In genomic region chr1:30417001-30417700, GRCh38 we compare ENCODE assay signal across 27 cellular contexts.
DNase-seq lines count a peak whose midpoint lies in the region; TF ChIP-seq lines count a peak whose summit lies in the region.
"Had no signal": no experiment of that assay in that cellular context is flagged by ENCODE, and none has a peak within 500 bp of the region (broad histone marks: within the 10 kb centered on the region; RNA-seq: fewer than 3 reads in every experiment).

No MANE protein-coding gene starts in this region.

- peaks cover 11% of the 10 kb centered on the region for H3K4me1 Mint-ChIP-seq in endodermal cell
- H3K4me1 Mint-ChIP-seq: nephron; stimulated activated naive B cell treated with anti-CD40 and anti-IgM and Interleukin-4, amounts not matched to agents 10 μg/mL and 1 μg/mL and 100 μg/mL, for 72 hours had no signal

- BruUV-seq in mammary epithelial cell (replicated peaks; lab: Mats Ljungman, UMichigan), result no TSS peak

- CTCF ChIA-PET in mammary epithelial cell (lab: Charles Lee; ENCODE audit: low non-redundant PET), result no interaction called here

- no peak overlapping the region for H3K14ac ChIP-seq in neuronal stem cell (ENCODE audit: low read length)

- H3K23ac ChIP-seq in neuronal stem cell (ENCODE audit: low read depth, low read length, poor library complexity), result no peak overlapping the region

- peak overlapping the region; percentile 49 for H3K18ac ChIP-seq in neuronal stem cell (ENCODE audit: low read length)

- TF ChIP-seq POLR2A in breast epithelium (IDR thresholded peaks at IDR 0.05), result no peak

- no peak overlapping the region for H3K4me2 ChIP-seq in mammary epithelial cell (ENCODE audit: insufficient read depth, low read depth, low read length)
- H3K4me2 ChIP-seq in neuronal stem cell (ENCODE audit: insufficient read depth, low read length, poor library complexity, severe bottlenecking), result no peak overlapping the region
- H3K4me2 ChIP-seq: BLaER1 had no signal

- no peak overlapping the region for H2BK120ac ChIP-seq in neuronal stem cell (ENCODE audit: low read depth, low read length)

- no peak overlapping the region for H3K9ac ChIP-seq in mammary epithelial cell (ENCODE audit: insufficient read depth, low read length)
- H3K9ac ChIP-seq in endodermal cell (ENCODE audit: extremely low read depth, low read length, poor library complexity, severe bottlenecking), result no peak overlapping the region
- H3K9ac ChIP-seq in neuronal stem cell (ENCODE audit: low read depth, low read length, poor library complexity), result no peak overlapping the region
- H3K9ac ChIP-seq: BLaER1, parathyroid adenoma had no signal

- H3K4me1 ChIP-seq in breast epithelium (no peaks in the 10 kb centered on the region), mammary epithelial cell (ENCODE audit: insufficient read depth, low read length) (peaks cover 14% of the 10 kb centered on the region), endodermal cell (ENCODE audit: control insufficient read depth, insufficient read depth, low read length) (peaks cover 12% of the 10 kb centered on the region), neuronal stem cell (ENCODE audit: control insufficient read depth in 2 of 2, insufficient read depth in 1 of 2, low read depth in 1 of 2, low read length in 2 of 2) (peaks cover 0 to 13% of the 10 kb centered on the region in 2 donors)
- H3K4me1 ChIP-seq: gastroesophageal sphincter, parathyroid adenoma, right lobe of liver, testis had no signal

- no peak overlapping the region for H3K4me3 Mint-ChIP-seq in endodermal cell
- H3K4me3 Mint-ChIP-seq: nephron; stimulated activated naive B cell treated with anti-CD40 and anti-IgM and Interleukin-4, amounts not matched to agents 10 μg/mL and 1 μg/mL and 100 μg/mL, for 72 hours had no signal

- 77% methylated on average over 8 of the region's 11 CpGs for WGBS in mammary epithelial cell (ENCODE audit: low coverage, missing lambda C conversion rate)
- 75 to 84% methylated on average over 4 to 11 of the region's 11 CpGs for WGBS in endodermal cell (ENCODE audit: insufficient coverage in 1 of 2, insufficient read length in 1 of 2), 2 experiments
- no CpG with 5 or more reads among the region's 11 CpGs for WGBS in neuronal stem cell (ENCODE audit: extremely low coverage in 2 of 2, insufficient read length in 2 of 2, insufficient replicate concordance in 1 of 2), 2 donors

- H4K91ac ChIP-seq in neuronal stem cell (ENCODE audit: low read depth, low read length, poor library complexity), result no peak overlapping the region

- no peak overlapping the region for H4K8ac ChIP-seq in neuronal stem cell (ENCODE audit: low read depth, low read length)

- no peak overlapping the region for H3K4ac ChIP-seq in neuronal stem cell (ENCODE audit: low read length)

- H3K9me3 Mint-ChIP-seq in endodermal cell, result no peaks in the 10 kb centered on the region
- H3K9me3 Mint-ChIP-seq: activated T-helper 2 cell treated with anti-CD3 and anti-CD28 coated beads, Interferon-gamma antibody, Interleukin-2, Interleukin-4, amounts not matched to agents 10 μg/mL and 5 μg/mL and 100 μg/mL, durations not matched to agents 14 hours and 24 hours and 36 hours; nephron; stimulated activated naive B cell treated with anti-CD40 and anti-IgM and Interleukin-4, amounts not matched to agents 10 μg/mL and 1 μg/mL and 100 μg/mL, for 72 hours had no signal

- H3K36me3 ChIP-seq in breast epithelium (no peaks in the 10 kb centered on the region), mammary epithelial cell (ENCODE audit: insufficient read depth, low read length) (no peaks in the 10 kb centered on the region), endodermal cell (ENCODE audit: control insufficient read depth, insufficient read depth, low read length) (no peaks in the 10 kb centered on the region), neuronal stem cell (replicated peaks in 1 of 2; ENCODE audit: control insufficient read depth in 2 of 2, insufficient read depth in 2 of 2, low read length in 2 of 2) (no peaks in the 10 kb centered on the region)
- H3K36me3 ChIP-seq: BLaER1, gastroesophageal sphincter, right lobe of liver had no signal

- H3K27me3 Mint-ChIP-seq in endodermal cell (ENCODE audit: insufficient read depth), result peaks cover 3% of the 10 kb centered on the region

- H3K27me3 ChIP-seq in breast epithelium (peaks cover 0 to 2% of the 10 kb centered on the region in 2 donors), mammary epithelial cell (ENCODE audit: insufficient read depth, low read length) (no peaks in the 10 kb centered on the region), endodermal cell (ENCODE audit: control insufficient read depth, insufficient read depth, low read length, poor library complexity, severe bottlenecking) (no peaks in the 10 kb centered on the region), neuronal stem cell (ENCODE audit: control insufficient read depth in 3 of 3, insufficient read depth in 3 of 3, low read depth in 1 of 3, low read length in 3 of 3) (no peaks in the 10 kb centered on the region)
- H3K27me3 ChIP-seq: BLaER1, right lobe of liver, testis had no signal

- H4K20me1 ChIP-seq in mammary epithelial cell (ENCODE audit: insufficient read depth, low read length), result no peaks in the 10 kb centered on the region
- H4K20me1 ChIP-seq: BLaER1 had no signal

- DNase-seq in breast epithelium (ENCODE audit: low spot score in 2 of 2) (peak; percentile 10 to 46), mammary epithelial cell (no peak), endodermal cell (peak; percentile 38), neuronal stem cell (ENCODE audit: low spot score) (no peak), NCI-H526 (lab: John Stamatoyannopoulos, UW) (no peak), inferior parietal cortex (ENCODE audit: extremely low spot score) (no peak)
- DNase-seq in activated naive CD4-positive, alpha-beta T cell treated with Interleukin-2 at 50 U/mL for 16 hours, result no peak
- DNase-seq: activated CD4-positive, alpha-beta T cell treated with anti-CD3 and anti-CD28 coated beads for 48 hours; caudate nucleus; DMS79; GDM1; hippocampal formation; left ventricle myocardium superior; NCI-H2029; NCI-H2227 treated with DMSO at 0.1 percent for 48 hours; SHP77 treated with DMSO at 0.1 percent for 48 hours; stimulated activated CD4-positive, alpha-beta T cell treated with anti-CD3 and anti-CD28 coated beads, Interleukin-4, amount 100 ng/mL, for 24 hours; stimulated activated naive B cell treated with anti-CD40 and anti-IgM and Interleukin-4, amounts not matched to agents 10 μg/mL and 1 μg/mL and 100 μg/mL, for 72 hours; testis had no signal

- H2AFZ ChIP-seq in mammary epithelial cell (ENCODE audit: low read depth, low read length) (no peak overlapping the region), neuronal stem cell (ENCODE audit: low read length) (no peak overlapping the region)
- H2AFZ ChIP-seq: parathyroid adenoma had no signal

- H3K79me2 ChIP-seq in mammary epithelial cell (ENCODE audit: insufficient read depth, low read length), result no peaks in the 10 kb centered on the region
- H3K79me2 ChIP-seq: parathyroid adenoma had no signal

- H3K27ac ChIP-seq in breast epithelium, result peak overlapping the region; percentile 33 to 48
- no peak overlapping the region for H3K27ac ChIP-seq in mammary epithelial cell (ENCODE audit: insufficient read depth, low read depth, low read length)
- H3K27ac ChIP-seq in endodermal cell (ENCODE audit: low read depth, low read length), result no peak overlapping the region
- H3K27ac ChIP-seq in neuronal stem cell (replicated peaks; ENCODE audit: low read length), result no peak overlapping the region
- H3K27ac ChIP-seq: BLaER1, gastroesophageal sphincter, parathyroid adenoma, right lobe of liver, testis, VCaP had no signal

- H3K9me3 ChIP-seq in breast epithelium (no peaks in the 10 kb centered on the region), mammary epithelial cell (replicated peaks; ENCODE audit: insufficient read depth, low read length) (no peaks in the 10 kb centered on the region), endodermal cell (ENCODE audit: control insufficient read depth, low read length) (no peaks in the 10 kb centered on the region), neuronal stem cell (replicated peaks in 1 of 2; ENCODE audit: control insufficient read depth in 2 of 2, insufficient read depth in 1 of 2, low read depth in 1 of 2, low read length in 2 of 2) (no peaks in the 10 kb centered on the region)
- H3K9me3 ChIP-seq: BLaER1, gastroesophageal sphincter, right lobe of liver, testis had no signal

- in situ Hi-C loops in mammary epithelial cell (cut with MboI; ENCODE audit: low sequenced_read_pairs in 2 of 2), result no loop called here

- TF ChIP-seq CTCF in breast epithelium (IDR thresholded peaks at IDR 0.05) (no peak), mammary epithelial cell (conservative IDR thresholded peaks at IDR 0.05 in 1 of 2, IDR thresholded peaks at IDR 0.05 in 1 of 2; ENCODE audit: extremely low read depth in 1 of 2, insufficient read depth in 1 of 2, low read depth in 1 of 2, low read length in 2 of 2) (no peak), endodermal cell (conservative IDR thresholded peaks at IDR 0.05) (no peak)

- no peak overlapping the region for H2BK12ac ChIP-seq in neuronal stem cell (ENCODE audit: low read length)

- intact Hi-C loops in breast epithelium (cut with DNase I; ENCODE audit: low total_unique reads), result no loop called here
- intact Hi-C loops in mammary epithelial cell (cut with micrococcal nuclease), result loop anchor here (1.0 kb wide), 1 partner anchor 26 kb away; no protein-coding TSS in a partner anchor

- H2BK5ac ChIP-seq in neuronal stem cell (ENCODE audit: low read length), result no peak overlapping the region

- H2AK5ac ChIP-seq in neuronal stem cell (ENCODE audit: low read depth, low read length), result peak overlapping the region; percentile 41

- H3K4me3 ChIP-seq in breast epithelium (no peak overlapping the region), mammary epithelial cell (replicated peaks in 1 of 3; ENCODE audit: insufficient read depth in 1 of 3, low read depth in 2 of 3, low read length in 3 of 3) (no peak overlapping the region), endodermal cell (ENCODE audit: low read length) (no peak overlapping the region), neuronal stem cell (ENCODE audit: low read length in 2 of 2) (no peak overlapping the region)
- H3K4me3 ChIP-seq: BLaER1, gastroesophageal sphincter, K562, right lobe of liver, testis had no signal

- no peak overlapping the region for H2BK15ac ChIP-seq in neuronal stem cell (ENCODE audit: low read length)

- H3K79me1 ChIP-seq in neuronal stem cell (ENCODE audit: low read depth, low read length), result no peaks in the 10 kb centered on the region

- dilution Hi-C loops in mammary epithelial cell (cut with HindIII; ENCODE audit: low sequenced_read_pairs), result loop anchor here (5.0 kb wide), 1 partner anchor 55 kb away; no protein-coding TSS in a partner anchor

- no peak overlapping the region for H3K27ac Mint-ChIP-seq in endodermal cell
- H3K27ac Mint-ChIP-seq: activated T-helper 2 cell treated with anti-CD3 and anti-CD28 coated beads, Interferon-gamma antibody, Interleukin-2, Interleukin-4, amounts not matched to agents 10 μg/mL and 5 μg/mL and 100 μg/mL, durations not matched to agents 14 hours and 24 hours and 36 hours; stimulated activated naive B cell treated with anti-CD40 and anti-IgM and Interleukin-4, amounts not matched to agents 10 μg/mL and 1 μg/mL and 100 μg/mL, for 72 hours had no signal

- no peaks in the 10 kb centered on the region for H3K36me3 Mint-ChIP-seq in endodermal cell (ENCODE audit: low read depth)
- H3K36me3 Mint-ChIP-seq: stimulated activated naive B cell treated with anti-CD40 and anti-IgM and Interleukin-4, amounts not matched to agents 10 μg/mL and 1 μg/mL and 100 μg/mL, for 72 hours had no signal

Comparison
In these comparisons a context has a peak if more than half of its experiments do, and no peak if none do; other contexts are left out.
1. DNase-seq: peak in breast epithelium (2 of 2) and endodermal cell (single experiment); none in mammary epithelial cell (single experiment), neuronal stem cell (single experiment), NCI-H526 (0 of 2), inferior parietal cortex (single experiment) and activated naive CD4-positive, alpha-beta T cell treated with Interleukin-2 at 50 U/mL for 16 hours (single experiment).
2. H3K27ac ChIP-seq: peak in breast epithelium (2 of 2); none in mammary epithelial cell (single experiment), endodermal cell (single experiment) and neuronal stem cell (single experiment).